In genomic region chr1:21913763-21914162, GRCh38 we compare ENCODE assay signal across 11 cellular contexts. TPM values are rescaled to one million over a fixed set of nuclear protein-coding genes. Genes with fewer than 3 reads are reported as not detected.
DNase-seq lines count a peak whose midpoint lies in the region; ATAC-seq and TF ChIP-seq lines count a peak whose summit lies in the region.
"Had no signal": no experiment of that assay in that cellular context is flagged by ENCODE, and none has a peak within 500 bp of the region (broad histone marks: within the 10 kb centered on the region; RNA-seq: fewer than 3 reads in every experiment).

No MANE protein-coding gene starts in this region.

- no peak overlapping the region for H3K27ac Mint-ChIP-seq in activated T-cell treated with anti-CD3 and anti-CD28 coated beads, Interleukin-2, amount 50 U/mL, for 72 hours
- H3K27ac Mint-ChIP-seq in activated CD4-positive, alpha-beta T cell treated with anti-CD3 and anti-CD28 coated beads, Interleukin-2, amount 10 ng/mL, durations not matched to agents 24 days and 14 days, result no peak overlapping the region
- H3K27ac Mint-ChIP-seq: B cell had no signal

- H4K8ac ChIP-seq in mesendoderm (ENCODE audit: low read depth, low read length), result no peak overlapping the region

- H3K9ac ChIP-seq in mesendoderm (ENCODE audit: low read length), result no peak overlapping the region

- TF ChIP-seq CTCF in adrenal gland (IDR thresholded peaks at IDR 0.05) (no peak), testis (IDR thresholded peaks at IDR 0.05) (no peak)

- H3K27me3 ChIP-seq in adrenal gland (no peaks in the 10 kb centered on the region), mesendoderm (ENCODE audit: insufficient read depth, low read length, poor library complexity) (no peaks in the 10 kb centered on the region), testis (no peaks in the 10 kb centered on the region)
- H3K27me3 ChIP-seq: ovary had no signal

- H3K4me1 Mint-ChIP-seq in activated T-cell treated with anti-CD3 and anti-CD28 coated beads, Interleukin-2, amount 50 U/mL, for 72 hours (ENCODE audit: low read depth), result peaks cover 14% of the 10 kb centered on the region
- H3K4me1 Mint-ChIP-seq in activated CD4-positive, alpha-beta T cell treated with anti-CD3 and anti-CD28 coated beads, Interleukin-2, amount 10 ng/mL, durations not matched to agents 24 days and 14 days, result peaks cover 10% of the 10 kb centered on the region

- no peak overlapping the region for H4K5ac ChIP-seq in mesendoderm (ENCODE audit: low read length)

- H2AK5ac ChIP-seq in mesendoderm (ENCODE audit: low read length), result no peak overlapping the region

- WGBS in adrenal gland, 4 donors, result 31 to 53% (median 46%) methylated on average over 5 of the region's 5 CpGs
- WGBS in mesendoderm (ENCODE audit: extremely low coverage, insufficient coverage, low lambda C conversion rate), result no CpG with 5 or more reads among the region's 5 CpGs
- WGBS in testis, 2 donors, result 83 to 84% methylated on average over 2 to 5 of the region's 5 CpGs

- H3K4me3 Mint-ChIP-seq in activated T-cell treated with anti-CD3 and anti-CD28 coated beads, Interleukin-2, amount 50 U/mL, for 72 hours, result no peak overlapping the region
- no peak overlapping the region for H3K4me3 Mint-ChIP-seq in activated CD4-positive, alpha-beta T cell treated with anti-CD3 and anti-CD28 coated beads, Interleukin-2, amount 10 ng/mL, durations not matched to agents 24 days and 14 days
- H3K4me3 Mint-ChIP-seq: B cell had no signal

- H2BK5ac ChIP-seq in mesendoderm (ENCODE audit: low read length), result no peak overlapping the region

- no peak overlapping the region for H2BK15ac ChIP-seq in mesendoderm (replicated peaks; ENCODE audit: low read depth)

- H3K4me2 ChIP-seq in mesendoderm (ENCODE audit: low read length), result no peak overlapping the region

- H3K27ac ChIP-seq in adrenal gland (peak overlapping the region; percentile 69 to 87 (median 85)), mesendoderm (ENCODE audit: low read depth, low read length) (peak overlapping the region; percentile 81), testis (peak overlapping the region; percentile 41 to 85)

- no peak overlapping the region for H2BK120ac ChIP-seq in mesendoderm (ENCODE audit: low read depth, low read length)

- TF ChIP-seq POLR2A in adrenal gland (IDR thresholded peaks at IDR 0.05) (no peak), testis (IDR thresholded peaks at IDR 0.05) (no peak)

- H3K36me3 ChIP-seq in adrenal gland (replicated peaks in 1 of 2) (no peaks in the 10 kb centered on the region), mesendoderm (ENCODE audit: control insufficient read depth, insufficient read depth, low read length) (no peaks in the 10 kb centered on the region), testis (ENCODE audit: low read depth, missing control alignments) (no peaks in the 10 kb centered on the region)
- H3K36me3 ChIP-seq: ovary had no signal

- H3K79me2 ChIP-seq in mesendoderm (ENCODE audit: control insufficient read depth, insufficient read depth, low read length), result no peaks in the 10 kb centered on the region

- peaks cover 8% of the 10 kb centered on the region for H3K79me1 ChIP-seq in mesendoderm (ENCODE audit: low read length)

- no peaks in the 10 kb centered on the region for H3K27me3 Mint-ChIP-seq in activated T-cell treated with anti-CD3 and anti-CD28 coated beads, Interleukin-2, amount 50 U/mL, for 72 hours (ENCODE audit: low read depth)
- no peaks in the 10 kb centered on the region for H3K27me3 Mint-ChIP-seq in activated CD4-positive, alpha-beta T cell treated with anti-CD3 and anti-CD28 coated beads, Interleukin-2, amount 10 ng/mL, durations not matched to agents 24 days and 14 days
- H3K27me3 Mint-ChIP-seq: B cell had no signal

- H3K4me1 ChIP-seq in adrenal gland (replicated peaks in 1 of 2) (peaks cover 63 to 81% of the 10 kb centered on the region in 2 donors), mesendoderm (ENCODE audit: control insufficient read depth, low read depth, low read length) (peaks cover 15% of the 10 kb centered on the region), testis (peaks cover 62% of the 10 kb centered on the region)

- H3K9me3 ChIP-seq in adrenal gland (replicated peaks in 1 of 3) (no peaks in the 10 kb centered on the region), testis (no peaks in the 10 kb centered on the region)
- H3K9me3 ChIP-seq: ovary had no signal

- intact Hi-C loops in adrenal gland (cut with DNase I), result no loop called here
- intact Hi-C loops in testis (cut with DNase I; ENCODE audit: low total_unique reads), result no loop called here
- intact Hi-C loops in activated CD4-positive, alpha-beta T cell treated with anti-CD3 and anti-CD28 coated beads, Interleukin-2, amount 10 ng/mL, durations not matched to agents 24 days and 14 days (cut with micrococcal nuclease), result no loop called here

- H3K4me3 ChIP-seq in adrenal gland, result no peak overlapping the region
- H3K4me3 ChIP-seq in mesendoderm (ENCODE audit: low read length), result no peak overlapping the region
- no peak overlapping the region for H3K4me3 ChIP-seq in testis
- H3K4me3 ChIP-seq: ovary had no signal

- no peaks in the 10 kb centered on the region for H3K9me3 Mint-ChIP-seq in activated T-cell treated with anti-CD3 and anti-CD28 coated beads, Interleukin-2, amount 50 U/mL, for 72 hours
- no peaks in the 10 kb centered on the region for H3K9me3 Mint-ChIP-seq in activated CD4-positive, alpha-beta T cell treated with anti-CD3 and anti-CD28 coated beads, Interleukin-2, amount 10 ng/mL, durations not matched to agents 24 days and 14 days

- no peaks in the 10 kb centered on the region for H3K36me3 Mint-ChIP-seq in activated T-cell treated with anti-CD3 and anti-CD28 coated beads, Interleukin-2, amount 50 U/mL, for 72 hours (ENCODE audit: insufficient read depth in 2 of 2)
- no peaks in the 10 kb centered on the region for H3K36me3 Mint-ChIP-seq in activated CD4-positive, alpha-beta T cell treated with anti-CD3 and anti-CD28 coated beads, Interleukin-2, amount 10 ng/mL, durations not matched to agents 24 days and 14 days (ENCODE audit: low read depth)

- peak; percentile 50 to 63 for ATAC-seq in activated T-cell treated with anti-CD3 and anti-CD28 coated beads, Interleukin-2, amount 50 U/mL, for 72 hours (replicated peaks in 1 of 2)
- ATAC-seq in HG03135 (IDR thresholded peaks at IDR 0.05; ENCODE audit: unreplicated experiment), result no peak

- peak overlapping the region; percentile 6 for H3K56ac ChIP-seq in mesendoderm (ENCODE audit: low read length)

- peak in 1 of 2 donors; percentile 7 for DNase-seq in activated T-cell treated with anti-CD3 and anti-CD28 coated beads, Interleukin-2, amount 50 U/mL, for 72 hours
- no peak for DNase-seq in activated T-cell treated with anti-CD3 and anti-CD28 coated beads, Interleukin-2, amount 50 U/mL, for 1 hour
- DNase-seq in adrenal gland, result peak in 5 of 7 donors; percentile 57 to 67 (median 60)
- DNase-seq in mesendoderm, result no peak
- no peak for DNase-seq in testis
- DNase-seq in activated CD4-positive, alpha-beta T cell treated with anti-CD3 and anti-CD28 coated beads, Interleukin-2, amount 10 ng/mL, durations not matched to agents 24 days and 14 days, result no peak
- no peak for DNase-seq in NCI-H1092 treated with DMSO at 0.1 percent for 48 hours (lab: John Stamatoyannopoulos, UW)
- DNase-seq: activated T-cell treated with anti-CD3 and anti-CD28 coated beads for 4 hours, ovary had no signal

- H3K23ac ChIP-seq in mesendoderm (ENCODE audit: low read length), result no peak overlapping the region

- peak overlapping the region; percentile 9 for H3K18ac ChIP-seq in mesendoderm (ENCODE audit: low read length)

- no peak overlapping the region for H3K4ac ChIP-seq in mesendoderm (ENCODE audit: low read depth, low read length)

RNA-seq across cellular contexts. Expression of gene HSPG2, which starts 23.3 kb away (rescaled TPM):
- total RNA-seq in activated T-cell treated with anti-CD3 and anti-CD28 coated beads, Interleukin-2, amount 50 U/mL, for 72 hours, result 10 to 100 TPM in 1 of 2 donors, 1 to 10 TPM in 1; 4.4 to 11.5 TPM
- 100 to 1,000 TPM; 232 to 558 (median 316) TPM for total RNA-seq in adrenal gland
- 100 to 1,000 TPM in 2 of 3 donors, 10 to 100 TPM in 1; 38.7 to 394 (median 156) TPM for polyA plus RNA-seq in adrenal gland
- polyA plus RNA-seq in mesendoderm (2013, experiment 1 of 2), result 10.1 TPM
- 9.4 TPM for polyA plus RNA-seq in mesendoderm (2013, experiment 2 of 2)
- total RNA-seq in testis, result 10 to 100 TPM; 51.8 to 54.2 TPM
- polyA plus RNA-seq in testis (ENCODE audit: insufficient read depth, low read depth, low replicate concordance), result 72.1 TPM
- total RNA-seq in activated CD4-positive, alpha-beta T cell treated with anti-CD3 and anti-CD28 coated beads, Interleukin-2, amount 10 ng/mL, durations not matched to agents 24 days and 14 days, result 6.2 and 6.3 TPM in 2 replicates

Comparison
In these comparisons a context has a peak if more than half of its experiments do, and no peak if none do; other contexts are left out.
1. DNase-seq: peak in adrenal gland (5 of 7); none in activated T-cell treated with anti-CD3 and anti-CD28 coated beads, Interleukin-2, amount 50 U/mL, for 1 hour (single experiment), mesendoderm (single experiment), testis (single experiment), activated CD4-positive, alpha-beta T cell treated with anti-CD3 and anti-CD28 coated beads, Interleukin-2, amount 10 ng/mL, durations not matched to agents 24 days and 14 days (single experiment) and NCI-H1092 treated with DMSO at 0.1 percent for 48 hours (single experiment).
2. RNA of gene HSPG2, which starts 23.3 kb away (total RNA-seq): 232 to 558 TPM in adrenal gland; 51.8 to 54.2 TPM in testis, 4.4 to 11.5 TPM in activated T-cell treated with anti-CD3 and anti-CD28 coated beads, Interleukin-2, amount 50 U/mL, for 72 hours and 6.2 to 6.3 TPM in activated CD4-positive, alpha-beta T cell treated with anti-CD3 and anti-CD28 coated beads, Interleukin-2, amount 10 ng/mL, durations not matched to agents 24 days and 14 days; every median in the first group is over 4 times any median in the second.
3. Peak in every context shown above with its lines, with median percentiles within 50 percentile points of each other: H3K27ac ChIP-seq.